In the genomic region with DNA sequence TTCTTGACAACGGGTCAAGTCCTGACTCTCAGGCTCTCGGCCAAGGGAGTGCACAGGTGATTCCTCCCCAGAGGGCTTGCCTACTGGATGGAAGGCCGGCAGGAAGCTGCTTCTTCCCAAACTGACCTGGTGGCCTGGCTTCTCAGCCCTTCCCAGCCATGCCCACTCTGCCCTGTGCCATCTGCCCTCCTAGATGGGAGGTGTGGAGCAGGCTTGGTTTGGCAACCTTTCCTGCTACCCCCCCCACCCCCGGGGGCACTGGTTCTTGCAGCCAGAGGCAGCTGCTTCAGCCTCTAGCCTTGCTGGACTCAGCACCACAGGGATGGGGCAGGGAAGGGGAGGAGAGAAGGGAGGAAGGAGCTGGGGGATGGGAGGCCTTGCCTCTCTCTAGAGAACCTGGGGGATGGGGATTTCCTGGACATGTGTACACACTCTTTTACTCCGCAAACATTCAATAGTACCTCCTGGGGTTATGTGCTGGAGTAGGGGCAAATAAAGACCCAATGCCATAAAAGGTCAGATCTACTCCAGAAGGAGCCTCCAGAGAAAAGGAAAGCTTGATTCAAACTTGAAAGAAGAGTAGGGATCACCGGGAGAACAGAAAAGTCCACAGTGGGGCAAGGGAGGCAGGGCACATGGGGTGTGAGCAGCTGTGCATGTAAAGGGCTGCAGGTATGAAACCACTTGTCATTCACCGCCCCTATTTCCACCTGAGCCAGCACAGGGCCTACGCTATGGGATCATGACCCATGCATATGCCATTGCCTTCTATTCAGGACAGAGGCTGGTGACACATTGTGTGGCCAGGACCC, we compare ENCODE assay signal across 13 cellular contexts. TPM values are rescaled to one million over a fixed set of nuclear protein-coding genes. Genes with fewer than 3 reads are reported as not detected.
DNase-seq lines count a peak whose midpoint lies in the region; ATAC-seq, FAIRE-seq and TF ChIP-seq lines count a peak whose summit lies in the region.
"Had no signal": no experiment of that assay in that cellular context is flagged by ENCODE, and none has a peak within 500 bp of the region (broad histone marks: within the 10 kb centered on the region; RNA-seq: fewer than 3 reads in every experiment).

No MANE protein-coding gene starts in this region.

- peak overlapping the region; percentile 21 for H2BK5ac ChIP-seq in mesenchymal stem cell (ENCODE audit: low read depth, low read length, poor library complexity, severe bottlenecking)

- H3K27me3 ChIP-seq in mesenchymal stem cell (ENCODE audit: control insufficient read depth in 1 of 2, insufficient read depth in 1 of 2, low read length in 2 of 2) (peaks cover 18 to 37% of the 10 kb centered on the region in 2 experiments), small intestine (ENCODE audit: control insufficient read depth in 2 of 2, insufficient read depth in 2 of 2, low read length in 2 of 2) (no peaks in the 10 kb centered on the region), psoas muscle (ENCODE audit: insufficient read depth in 3 of 3, low read length in 2 of 3) (no peaks in the 10 kb centered on the region)
- H3K27me3 ChIP-seq: sigmoid colon had no signal

- H3K4me3 ChIP-seq in mesenchymal stem cell (ENCODE audit: insufficient read depth in 1 of 2, low read depth in 1 of 2, low read length in 2 of 2): no peak overlapping the region
- no peak overlapping the region for H3K4me3 ChIP-seq in small intestine (ENCODE audit: low read depth in 1 of 2, low read length in 2 of 2)
- H3K4me3 ChIP-seq in psoas muscle: no peak overlapping the region
- H3K4me3 ChIP-seq: sigmoid colon had no signal

- WGBS in mesenchymal stem cell: 80% methylated on average over 6 of the region's 8 CpGs
- 71 to 78% (median 74%) methylated on average over 8 of the region's 8 CpGs for WGBS in small intestine, 3 donors
- 53 to 67% (median 58%) methylated on average over 8 of the region's 8 CpGs for WGBS in psoas muscle, 3 donors

- H3K27ac ChIP-seq in C4-2B (peak overlapping the region; percentile 64), mesenchymal stem cell (ENCODE audit: low read length, poor library complexity, severe bottlenecking) (no peak overlapping the region), small intestine (ENCODE audit: low read depth in 1 of 2, low read length in 1 of 2) (no peak overlapping the region), psoas muscle (no peak overlapping the region)
- H3K27ac ChIP-seq: sigmoid colon had no signal

- H3K4me1 ChIP-seq in mesenchymal stem cell (ENCODE audit: control insufficient read depth, insufficient read depth, low read depth, low read length): peaks cover 17% of the 10 kb centered on the region
- H3K4me1 ChIP-seq in small intestine (ENCODE audit: control insufficient read depth in 2 of 2, insufficient read depth in 1 of 2, low read depth in 1 of 2, low read length in 1 of 2): no peaks in the 10 kb centered on the region
- H3K4me1 ChIP-seq in psoas muscle: peaks cover 3% of the 10 kb centered on the region

- H3K79me1 ChIP-seq in mesenchymal stem cell (replicated peaks; ENCODE audit: low read length, poor library complexity, severe bottlenecking): no peaks in the 10 kb centered on the region

- no peaks in the 10 kb centered on the region for H3K36me3 ChIP-seq in mesenchymal stem cell (ENCODE audit: control insufficient read depth in 1 of 2, insufficient read depth in 2 of 2, low read depth in 1 of 2, low read length in 2 of 2)
- no peaks in the 10 kb centered on the region for H3K36me3 ChIP-seq in small intestine (ENCODE audit: control insufficient read depth in 2 of 2, insufficient read depth in 2 of 2, low read length in 2 of 2)
- no peaks in the 10 kb centered on the region for H3K36me3 ChIP-seq in psoas muscle (ENCODE audit: insufficient read depth in 1 of 2, low read depth in 1 of 2)
- H3K36me3 ChIP-seq: sigmoid colon had no signal

- no peak overlapping the region for H3K18ac ChIP-seq in mesenchymal stem cell (ENCODE audit: low read depth in 1 of 2, low read length in 2 of 2)

- H4K8ac ChIP-seq in mesenchymal stem cell (ENCODE audit: low read length): peak overlapping the region; percentile 42

- ATAC-seq in GM18861 (IDR thresholded peaks at IDR 0.05; ENCODE audit: unreplicated experiment) (no peak), psoas muscle (no peak)
- ATAC-seq: naive thymus-derived CD4-positive, alpha-beta T cell had no signal

- H4K91ac ChIP-seq in mesenchymal stem cell (ENCODE audit: low read length): no peak overlapping the region

- H2AFZ ChIP-seq in mesenchymal stem cell (ENCODE audit: low read depth, low read length): no peak overlapping the region

- no peak for FAIRE-seq in small intestine (lab: Jason Lieb, UNC)
- FAIRE-seq: endothelial cell of umbilical vein had no signal

- H3K4ac ChIP-seq in mesenchymal stem cell (ENCODE audit: low read depth in 1 of 2, low read length in 2 of 2): no peak overlapping the region

- H2AK5ac ChIP-seq in mesenchymal stem cell (ENCODE audit: low read length, severe bottlenecking): no peak overlapping the region

- DNase-seq in HuH-7.5 (ENCODE audit: low spot score) (peak; percentile 36), SHP77 treated with DMSO at 0.1 percent for 48 hours (lab: John Stamatoyannopoulos, UW) (peak; percentile 33), mesenchymal stem cell (no peak), small intestine (no peak), psoas muscle (no peak)
- DNase-seq: CD4-positive, alpha-beta T cell; H9; naive thymus-derived CD4-positive, alpha-beta T cell; sigmoid colon; stimulated activated naive CD4-positive, alpha-beta T cell had no signal

- no peak overlapping the region for H3K9ac ChIP-seq in mesenchymal stem cell (ENCODE audit: low read length)

- H2BK15ac ChIP-seq in mesenchymal stem cell (ENCODE audit: low read depth, poor library complexity, severe bottlenecking): no peak overlapping the region

- H3K23ac ChIP-seq in mesenchymal stem cell (ENCODE audit: low read length in 2 of 2): no peak overlapping the region

- no peak overlapping the region for H2BK12ac ChIP-seq in mesenchymal stem cell (ENCODE audit: low read length in 2 of 2)

- intact Hi-C loops in psoas muscle (cut with DNase I): no loop called here

- H3K14ac ChIP-seq in mesenchymal stem cell (ENCODE audit: low read length in 2 of 2): no peak overlapping the region

- no peak overlapping the region for H2BK120ac ChIP-seq in mesenchymal stem cell (ENCODE audit: low read depth, low read length)

- H3K4me2 ChIP-seq in mesenchymal stem cell (ENCODE audit: low read length, poor library complexity, severe bottlenecking): no peak overlapping the region

- H3K9me3 ChIP-seq in mesenchymal stem cell (ENCODE audit: control insufficient read depth, low read length) (no peaks in the 10 kb centered on the region), small intestine (ENCODE audit: control insufficient read depth, low read depth) (no peaks in the 10 kb centered on the region), psoas muscle (no peaks in the 10 kb centered on the region)
- H3K9me3 ChIP-seq: sigmoid colon had no signal

- no peak for TF ChIP-seq CTCF in C4-2B (conservative IDR thresholded peaks at IDR 0.05)
- no peak for TF ChIP-seq CTCF in psoas muscle (IDR thresholded peaks at IDR 0.05)

RNA-seq across cellular contexts. Expression of gene DAPK2, which starts 4.2 kb away (rescaled TPM):
- polyA plus RNA-seq in mesenchymal stem cell (2013, experiment 1 of 2): 0.10 TPM
- 0.12 TPM for polyA plus RNA-seq in mesenchymal stem cell (2013, experiment 2 of 2)
- polyA plus RNA-seq in small intestine: 10 to 100 TPM; 11.6 to 91.6 (median 83.4) TPM
- 10 to 100 TPM; 44.3 to 65.6 (median 54.6) TPM for total RNA-seq in psoas muscle
- polyA plus RNA-seq in psoas muscle: 10 to 100 TPM in 2 of 3 donors, 1 to 10 TPM in 1; 3.7 to 41.1 (median 13.4) TPM
- polyA plus RNA-seq: naive thymus-derived CD4-positive, alpha-beta T cell had no signal

RNA-seq across cellular contexts. Expression of gene CIAO2A, which starts 43.2 kb away (rescaled TPM):
- 65.4 TPM for polyA plus RNA-seq in mesenchymal stem cell (2013, experiment 1 of 2)
- 92.1 TPM for polyA plus RNA-seq in mesenchymal stem cell (2013, experiment 2 of 2)
- 100 to 1,000 TPM; 136 to 259 (median 206) TPM for polyA plus RNA-seq in small intestine
- 10 to 100 TPM; 24.0 to 80.8 (median 34.5) TPM for total RNA-seq in psoas muscle
- 100 to 1,000 TPM in 1 of 3 donors, 10 to 100 TPM in 2; 73.5 to 109 (median 79.2) TPM for polyA plus RNA-seq in psoas muscle

RNA-seq across cellular contexts. Expression of gene SNX1, which starts 45.3 kb away (rescaled TPM):
- polyA plus RNA-seq in mesenchymal stem cell (2013, experiment 1 of 2): 65.3 TPM
- 56.2 TPM for polyA plus RNA-seq in mesenchymal stem cell (2013, experiment 2 of 2)
- polyA plus RNA-seq in small intestine: 10 to 100 TPM; 56.5 to 95.7 (median 58.7) TPM
- total RNA-seq in psoas muscle: 100 to 1,000 TPM in 1 of 4 donors, 10 to 100 TPM in 3; 36.4 to 102 (median 49.3) TPM
- polyA plus RNA-seq in psoas muscle: 10 to 100 TPM; 59.6 to 64.4 (median 63.2) TPM

Comparison
In these comparisons a context has a peak if more than half of its experiments do, and no peak if none do; other contexts are left out.
1. DNase-seq: peak in HuH-7.5 (single experiment) and SHP77 treated with DMSO at 0.1 percent for 48 hours (single experiment); none in mesenchymal stem cell (single experiment), small intestine (single experiment) and psoas muscle (0 of 2).